ENCODE assay signal across 10 cellular contexts in the genomic region with DNA sequence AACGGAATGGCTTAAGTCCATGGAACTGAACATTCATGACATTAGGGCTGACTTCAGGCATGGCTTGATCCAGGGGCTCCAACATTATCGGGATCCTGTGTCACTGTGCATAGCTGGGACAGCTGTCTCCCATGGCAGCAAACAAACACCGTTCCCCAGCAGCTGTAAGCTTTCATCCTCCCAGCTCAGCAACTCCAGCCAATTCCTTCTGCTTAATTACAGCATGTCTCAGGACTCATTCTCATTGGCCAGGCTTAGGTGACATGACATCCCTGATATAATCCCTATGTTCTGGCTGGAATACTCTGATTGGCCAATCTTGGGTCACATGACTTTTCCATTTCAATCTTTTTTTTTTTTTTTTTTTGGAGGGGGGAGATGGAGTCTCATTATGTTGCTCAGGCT. TPM values are rescaled to one million over a fixed set of nuclear protein-coding genes. Genes with fewer than 3 reads are reported as not detected.
DNase-seq lines count a peak whose midpoint lies in the region; ATAC-seq, FAIRE-seq and TF ChIP-seq lines count a peak whose summit lies in the region.
"Had no signal": no experiment of that assay in that cellular context is flagged by ENCODE, and none has a peak within 500 bp of the region (broad histone marks: within the 10 kb centered on the region; RNA-seq: fewer than 3 reads in every experiment).

No MANE protein-coding gene starts in this region.

- no peak overlapping the region for H3K9ac ChIP-seq in GM12878 (ENCODE audit: control insufficient read depth, insufficient read depth, low read length)

- SMC1A ChIA-PET in GM12878 (lab: Charles Lee; ENCODE audit: uncharacterized antibody, unreplicated experiment), result interaction anchor here (1.1 kb wide), 1 partner anchor 108 kb away, joined by 4 read pairs; no protein-coding TSS in a partner anchor

- no peaks in the 10 kb centered on the region for H3K36me3 ChIP-seq in GM12878 (ENCODE audit: control insufficient read depth in 2 of 2, insufficient read depth in 2 of 2, low read length in 1 of 2)

- H3K4me1 ChIP-seq in GM12878 (ENCODE audit: control insufficient read depth, insufficient read depth, low read length), result no peaks in the 10 kb centered on the region

- no peak for ATAC-seq in GM12878
- no peak for ATAC-seq in effector memory CD8-positive, alpha-beta T cell (replicated peaks)

- H3K4me3 ChIP-seq in GM12878, result no peak overlapping the region

- H3K27ac Mint-ChIP-seq in effector memory CD8-positive, alpha-beta T cell, result no peak overlapping the region
- H3K27ac Mint-ChIP-seq: activated naive CD8-positive, alpha-beta T cell had no signal

- RAD21 ChIA-PET in GM12878 (lab: Charles Lee; ENCODE audit: unreplicated experiment), result interaction anchor here (0.7 to 1.8 kb wide), 2 partner anchors 13 to 37 kb away, joined by 5 to 6 read pairs; no protein-coding TSS in a partner anchor

- no peaks in the 10 kb centered on the region; the same call in 2 of the 3 replicates for H3K9me3 ChIP-seq in GM12878 (replicated peaks; ENCODE audit: control insufficient read depth, insufficient read depth, low read length)

- H2AFZ ChIP-seq in GM12878 (ENCODE audit: control insufficient read depth, low read depth, low read length), result no peak overlapping the region

- H3K4me3 Mint-ChIP-seq in effector memory CD8-positive, alpha-beta T cell, result no peak overlapping the region
- H3K4me3 Mint-ChIP-seq: activated naive CD8-positive, alpha-beta T cell had no signal

- H3K27me3 Mint-ChIP-seq in effector memory CD8-positive, alpha-beta T cell, result no peaks in the 10 kb centered on the region
- H3K27me3 Mint-ChIP-seq: activated naive CD8-positive, alpha-beta T cell had no signal

- intact Hi-C loops in GM12878 (cut with micrococcal nuclease; ENCODE audit: unreplicated experiment), result loop anchor here (10.0 kb wide), 1 partner anchor 52 kb away; no protein-coding TSS in a partner anchor

- POLR2A ChIA-PET in GM12878 (lab: Charles Lee), result no interaction called here

- no peak for TF ChIP-seq EP300 in GM12878 (IDR thresholded peaks at IDR 0.05; ENCODE audit: borderline replicate concordance in 1 of 2, control insufficient read depth in 1 of 2, low read depth in 2 of 2, low read length in 2 of 2)

- no peaks in the 10 kb centered on the region for H3K79me2 ChIP-seq in GM12878 (ENCODE audit: control insufficient read depth, insufficient read depth, low read length)

- CTCF ChIA-PET in GM12878 (lab: Yijun Ruan, JAX), result interaction anchor here (0.8 to 6.5 kb wide), 5 partner anchors 33 to 424 kb away, joined by 3 to 73 read pairs (median 5); no protein-coding TSS in a partner anchor

- DNase-seq in EL (peak; percentile 36), NCI-H1694 treated with DMSO at 0.1 percent for 48 hours (lab: John Stamatoyannopoulos, UW) (peak; percentile 96), GM12878 (ENCODE audit: low read depth, low spot score) (no peak), lung microvascular endothelial cell (ENCODE audit: low read depth in 2 of 2) (peak; percentile 54 to 66), dedifferentiated amniotic fluid mesenchymal stem cell (ENCODE audit: extremely low spot score) (no peak), amygdala (lab: John Stamatoyannopoulos, UW) (no peak), epidermal melanocyte (ENCODE audit: insufficient read length, low spot score) (no peak)
- DNase-seq in effector memory CD8-positive, alpha-beta T cell, result no peak

- H3K27ac ChIP-seq in GM12878 (ENCODE audit: control insufficient read depth, insufficient read depth), result no peak overlapping the region

- no peak for FAIRE-seq in GM12878 (lab: Jason Lieb, UNC)
- FAIRE-seq: keratinocyte had no signal

- H3K4me1 Mint-ChIP-seq in effector memory CD8-positive, alpha-beta T cell (ENCODE audit: low read depth in 2 of 2), result peaks cover 4 to 5% of the 10 kb centered on the region in 2 donors

- TF ChIP-seq POLR2A in GM12878 (IDR thresholded peaks at IDR 0.05; ENCODE audit: low read depth, low read length), result no peak

- H3K27me3 ChIP-seq in GM12878 (replicated peaks in 1 of 2; ENCODE audit: control insufficient read depth in 2 of 2, insufficient read depth in 2 of 2, low read length in 1 of 2), result no peaks in the 10 kb centered on the region

- H3K36me3 Mint-ChIP-seq in effector memory CD8-positive, alpha-beta T cell (ENCODE audit: insufficient read depth), result no peaks in the 10 kb centered on the region
- H3K36me3 Mint-ChIP-seq: activated naive CD8-positive, alpha-beta T cell had no signal

- WGBS in GM12878 (ENCODE audit: insufficient coverage, insufficient replicate concordance, low lambda C conversion rate, missing lambda C conversion rate), result 48% methylated on average over 3 of the region's 3 CpGs

- no peaks in the 10 kb centered on the region for H4K20me1 ChIP-seq in GM12878 (ENCODE audit: control insufficient read depth, insufficient read depth)

- H3K9me3 Mint-ChIP-seq in effector memory CD8-positive, alpha-beta T cell, result no peaks in the 10 kb centered on the region

- H3K4me2 ChIP-seq in GM12878 (ENCODE audit: control insufficient read depth, insufficient read depth), result no peak overlapping the region

- no TSS peak for BruUV-seq in GM12878 (replicated peaks; lab: Mats Ljungman, UMichigan)

- no peak for TF ChIP-seq CTCF in GM12878 (IDR thresholded peaks at IDR 0.05 in 2 of 3, conservative IDR thresholded peaks at IDR 0.05 in 1 of 3; ENCODE audit: control insufficient read depth in 2 of 3, extremely low read depth in 1 of 3, insufficient read depth in 1 of 3, low read depth in 3 of 3, low read length in 3 of 3)

- TF ChIP-seq RAD21 in GM12878 (IDR thresholded peaks at IDR 0.05; ENCODE audit: insufficient read depth, low read depth, low read length), result no peak

- in situ Hi-C loops in GM12878 (cut with MboI), result no loop called here

TF ChIP-seq in GM12878, 131 proteins besides CTCF, POLR2A, EP300 and RAD21 (continues in another document):
- TF ChIP-seq MYB (IDR thresholded peaks at IDR 0.05; ENCODE audit: borderline replicate concordance, low read depth, low read length), result no peak

RNA-seq across cellular contexts. Expression of gene TLE5, which starts 10.9 kb away (rescaled TPM):
- total RNA-seq in GM12878 (2013; cell fraction: nucleolus; rRNA removed), result 52.7 and 76.7 TPM in 2 replicates
- total RNA-seq in GM12878 (2014; rRNA removed) (282 and 299 TPM in 2 replicates), GM12878 (2014; rRNA removed; fragmentation: Illumina TruSeq; extraction: Trizol) (144 and 153 TPM in 2 replicates), GM12878 (2021) (354 and 373 TPM in 2 replicates), lung microvascular endothelial cell (103 and 142 TPM in 2 replicates)
- 246 TPM for polyA plus RNA-seq in GM12878 (2011; ENCODE audit: low read depth)
- polyA plus RNA-seq in GM12878 (2011; rRNA removed) (272 and 329 TPM in 2 replicates), GM12878 (2014; fragmentation: Illumina TruSeq; extraction: Trizol) (52.9 and 154 TPM in 2 replicates), GM12878 (2014; fragmentation: Nextera tagmentation; extraction: Ambion mirVana) (10 to 100 TPM in 1 of 2 experiments, 1 to 10 TPM in 1; 2.5 to 13.0 TPM), GM12878 (2014; rRNA removed) (359 and 398 TPM in 2 replicates), GM12878 (2016; fragmentation: Nextera tagmentation; extraction: Ambion mirVana) (100 to 1,000 TPM in 1 of 2 experiments, 10 to 100 TPM in 1; 64.4 to 130 TPM)
- polyA plus RNA-seq in GM12878 (2011; cell fraction: cytosol; rRNA removed), result 397 and 591 TPM in 2 replicates
- 669 and 746 TPM in 2 replicates for polyA plus RNA-seq in GM12878 (2011; cell fraction: nucleus; rRNA removed)
- polyA plus RNA-seq in GM12878 (2012), result 274 and 326 TPM in 2 replicates
- 386 and 390 TPM in 2 replicates for polyA minus RNA-seq in GM12878 (2011; rRNA and poly(A)+ RNA removed)
- polyA minus RNA-seq in GM12878 (2011; cell fraction: cytosol; rRNA and poly(A)+ RNA removed), result 245 and 292 TPM in 2 replicates
- 57.5 and 83.1 TPM in 2 replicates for polyA minus RNA-seq in GM12878 (2011; cell fraction: nucleus; rRNA and poly(A)+ RNA removed)

RNA-seq across cellular contexts. Expression of gene GNA11, which starts 21.0 kb away (rescaled TPM):
- 5.3 and 6.9 TPM in 2 replicates for total RNA-seq in GM12878 (2013; cell fraction: nucleolus; rRNA removed)
- total RNA-seq in GM12878 (2014; rRNA removed), result 5.0 and 6.8 TPM in 2 replicates
- 3.0 and 4.7 TPM in 2 replicates for total RNA-seq in GM12878 (2014; rRNA removed; fragmentation: Illumina TruSeq; extraction: Trizol)
- 9.7 and 10.6 TPM in 2 replicates for total RNA-seq in GM12878 (2021)
- 3.1 TPM for polyA plus RNA-seq in GM12878 (2011; ENCODE audit: low read depth)
- 1.1 and 1.6 TPM in 2 replicates for polyA plus RNA-seq in GM12878 (2011; rRNA removed)
- polyA plus RNA-seq in GM12878 (2011; cell fraction: cytosol; rRNA removed), result 3.6 and 4.8 TPM in 2 replicates
- 6.0 and 6.4 TPM in 2 replicates for polyA plus RNA-seq in GM12878 (2011; cell fraction: nucleus; rRNA removed)
- 5.0 and 5.7 TPM in 2 replicates for polyA plus RNA-seq in GM12878 (2012)
- polyA plus RNA-seq in GM12878 (2014; fragmentation: Illumina TruSeq; extraction: Trizol), result 7.5 and 7.9 TPM in 2 replicates
- polyA plus RNA-seq in GM12878 (2014; fragmentation: Nextera tagmentation; extraction: Ambion mirVana), result under 1 TPM; 0.07 to 0.21 TPM
- 5.5 and 6.4 TPM in 2 replicates for polyA plus RNA-seq in GM12878 (2014; rRNA removed)
- polyA plus RNA-seq in GM12878 (2016; fragmentation: Nextera tagmentation; extraction: Ambion mirVana), result 1 to 10 TPM; 1.9 to 2.2 TPM
- 5.2 and 7.8 TPM in 2 replicates for polyA minus RNA-seq in GM12878 (2011; rRNA and poly(A)+ RNA removed)
- polyA minus RNA-seq in GM12878 (2011; cell fraction: cytosol; rRNA and poly(A)+ RNA removed), result 1.6 and 2.8 TPM in 2 replicates
- polyA minus RNA-seq in GM12878 (2011; cell fraction: nucleus; rRNA and poly(A)+ RNA removed), result 0.60 and 2.1 TPM in 2 replicates
- 41.4 and 58.7 TPM in 2 replicates for total RNA-seq in lung microvascular endothelial cell

RNA-seq across cellular contexts. Expression of gene TLE2, which starts 44.1 kb away (rescaled TPM):
- total RNA-seq in GM12878 (2013; cell fraction: nucleolus; rRNA removed), result 0.83 and 1.6 TPM in 2 replicates
- total RNA-seq in GM12878 (2014; rRNA removed) (not detected in 2 replicates), GM12878 (2014; rRNA removed; fragmentation: Illumina TruSeq; extraction: Trizol) (not detected in 2 replicates), GM12878 (2021) (0.21 and 1.1 TPM in 2 replicates), lung microvascular endothelial cell (7.2 and 17.5 TPM in 2 replicates)
- polyA plus RNA-seq in GM12878 (2011; ENCODE audit: low read depth), result 0.52 TPM
- polyA plus RNA-seq in GM12878 (2011; rRNA removed) (not detected in 2 replicates), GM12878 (2014; fragmentation: Illumina TruSeq; extraction: Trizol) (0.21 TPM in 1 of 2 replicates, not detected in the other), GM12878 (2014; fragmentation: Nextera tagmentation; extraction: Ambion mirVana) (under 1 TPM in 1 of 2 experiments, not detected in 1; 0.09 TPM), GM12878 (2014; rRNA removed) (0.05 and 0.48 TPM in 2 replicates), GM12878 (2016; fragmentation: Nextera tagmentation; extraction: Ambion mirVana) (under 1 TPM in 1 of 2 experiments, not detected in 1; 0.11 TPM)
- polyA plus RNA-seq in GM12878 (2011; cell fraction: cytosol; rRNA removed), result 0.13 and 0.19 TPM in 2 replicates
- polyA plus RNA-seq in GM12878 (2011; cell fraction: nucleus; rRNA removed), result 0.39 and 1.2 TPM in 2 replicates
- 0.27 and 0.43 TPM in 2 replicates for polyA plus RNA-seq in GM12878 (2012)
- polyA minus RNA-seq in GM12878 (2011; rRNA and poly(A)+ RNA removed), result 0.29 TPM in 1 of 2 replicates, not detected in the other
- polyA minus RNA-seq in GM12878 (2011; cell fraction: cytosol; rRNA and poly(A)+ RNA removed), result not detected in 2 replicates
- polyA minus RNA-seq in GM12878 (2011; cell fraction: nucleus; rRNA and poly(A)+ RNA removed), result 0.19 and 0.24 TPM in 2 replicates

Comparison
In these comparisons a context has a peak if more than half of its experiments do, and no peak if none do; other contexts are left out.
1. DNase-seq: peak in EL (single experiment), NCI-H1694 treated with DMSO at 0.1 percent for 48 hours (single experiment) and lung microvascular endothelial cell (2 of 2); none in GM12878 (single experiment), dedifferentiated amniotic fluid mesenchymal stem cell (single experiment), amygdala (0 of 56), epidermal melanocyte (single experiment) and effector memory CD8-positive, alpha-beta T cell (0 of 3).